ENCODE assay signal across 24 cellular contexts in genomic region chr15:99955532-99955931, GRCh38.
"Had no signal": no experiment of that assay in that cellular context is flagged by ENCODE, and none has a peak within 500 bp of the region (broad histone marks: within the 10 kb centered on the region; RNA-seq: fewer than 3 reads in every experiment).

No MANE protein-coding gene starts in this region.

- H3K9me3 Mint-ChIP-seq: activated naive CD8-positive, alpha-beta T cell treated with anti-CD3 and anti-CD28 coated beads, Interleukin-2, amount 50 U/mL, for 24 hours; activated T-helper 17 cell treated with anti-CD3 and anti-CD28 coated beads, Interleukin-2, amount 50 U/mL, for 72 hours; central memory CD8-positive, alpha-beta T cell; immature natural killer cell; stimulated activated effector memory CD8-positive, alpha-beta T cell treated with anti-CD3 and anti-CD28 coated beads, Interleukin-12 subunit alpha, Interleukin-12 subunit beta, amount 100 ng/mL, for 72 hours; T-helper 2 cell treated with Interferon-gamma antibody and Interleukin-4, amounts not matched to agents 5 μg/mL and 100 μg/mL, for 36 hours had no signal

- H3K36me3 Mint-ChIP-seq: activated naive CD4-positive, alpha-beta T cell treated with anti-CD3 and anti-CD28 coated beads, Interleukin-2, amount 10 ng/mL, durations not matched to agents 7 days and 5 days; brain; immature natural killer cell; stimulated activated effector memory CD8-positive, alpha-beta T cell treated with anti-CD3 and anti-CD28 coated beads, Interleukin-12 subunit alpha, Interleukin-12 subunit beta, amount 100 ng/mL, for 72 hours had no signal

- H3K9me3 ChIP-seq: colonic mucosa, gastroesophageal sphincter, lower lobe of right lung, testis, upper lobe of left lung had no signal

- H3K4me3 Mint-ChIP-seq: activated naive CD4-positive, alpha-beta T cell treated with anti-CD3 and anti-CD28 coated beads, Interleukin-2, amount 10 ng/mL, durations not matched to agents 7 days and 5 days; activated naive CD8-positive, alpha-beta T cell treated with anti-CD3 and anti-CD28 coated beads, Interleukin-2, amount 50 U/mL, for 24 hours; activated T-helper 17 cell treated with anti-CD3 and anti-CD28 coated beads, Interleukin-2, amount 50 U/mL, for 72 hours; brain; central memory CD8-positive, alpha-beta T cell; immature natural killer cell; mesothelial cell of epicardium; nephron progenitor cell; stimulated activated effector memory CD8-positive, alpha-beta T cell treated with anti-CD3 and anti-CD28 coated beads, Interleukin-12 subunit alpha, Interleukin-12 subunit beta, amount 100 ng/mL, for 72 hours; T-helper 2 cell treated with Interferon-gamma antibody and Interleukin-4, amounts not matched to agents 5 μg/mL and 100 μg/mL, for 36 hours had no signal

- H3K4me3 ChIP-seq: colonic mucosa, gastroesophageal sphincter, heart left ventricle, lower lobe of right lung, skin epidermis, stomach, testis, upper lobe of left lung had no signal

- H3K4me1 ChIP-seq: colonic mucosa, gastroesophageal sphincter, heart left ventricle, lower lobe of right lung, stomach, testis had no signal

- H3K27ac Mint-ChIP-seq: activated naive CD4-positive, alpha-beta T cell treated with anti-CD3 and anti-CD28 coated beads, Interleukin-2, amount 10 ng/mL, durations not matched to agents 7 days and 5 days; activated naive CD8-positive, alpha-beta T cell treated with anti-CD3 and anti-CD28 coated beads, Interleukin-2, amount 50 U/mL, for 24 hours; activated T-helper 17 cell treated with anti-CD3 and anti-CD28 coated beads, Interleukin-2, amount 50 U/mL, for 72 hours; brain; immature natural killer cell; mesothelial cell of epicardium; nephron progenitor cell; stimulated activated effector memory CD8-positive, alpha-beta T cell treated with anti-CD3 and anti-CD28 coated beads, Interleukin-12 subunit alpha, Interleukin-12 subunit beta, amount 100 ng/mL, for 72 hours; T-helper 2 cell treated with Interferon-gamma antibody and Interleukin-4, amounts not matched to agents 5 μg/mL and 100 μg/mL, for 36 hours had no signal

- ATAC-seq: activated naive CD8-positive, alpha-beta T cell treated with anti-CD3 and anti-CD28 coated beads, Interleukin-2, amount 50 U/mL, for 24 hours; activated T-helper 17 cell treated with anti-CD3 and anti-CD28 coated beads, Interleukin-2, amount 50 U/mL, for 72 hours; gastroesophageal sphincter; stimulated activated effector memory CD8-positive, alpha-beta T cell treated with anti-CD3 and anti-CD28 coated beads, Interleukin-12 subunit alpha, Interleukin-12 subunit beta, amount 100 ng/mL, for 72 hours had no signal

- H3K36me3 ChIP-seq: colonic mucosa, gastroesophageal sphincter, heart left ventricle, lower lobe of right lung, stomach, upper lobe of left lung had no signal

- H3K27ac ChIP-seq: colonic mucosa, gastroesophageal sphincter, heart left ventricle, lower lobe of right lung, skin epidermis, stomach, testis, upper lobe of left lung had no signal

- DNase-seq: activated CD4-positive, alpha-beta T cell treated with anti-CD3 and anti-CD28 coated beads, Interleukin-2, amount 50 U/mL, for 4 hours; activated naive CD4-positive, alpha-beta T cell treated with anti-CD3 and anti-CD28 coated beads, Interleukin-2, amount 10 ng/mL, durations not matched to agents 7 days and 5 days; activated naive CD8-positive, alpha-beta T cell treated with anti-CD3 and anti-CD28 coated beads, Interleukin-2, amount 50 U/mL, for 24 hours; activated T-cell treated with anti-CD3 and anti-CD28 coated beads, Interleukin-2, amount 50 U/mL, for 1 hour; anterior cingulate cortex; immature natural killer cell; lower lobe of right lung; nephron progenitor cell; nucleus accumbens; stimulated activated CD4-positive, alpha-beta T cell treated with anti-CD3 and anti-CD28 coated beads, Interleukin-15, amount 100 ng/mL, for 24 hours; stimulated activated CD4-positive, alpha-beta T cell treated with anti-CD3 and anti-CD28 coated beads, Interleukin-4, amount 100 ng/mL, for 1 hour; stomach; upper lobe of left lung had no signal

- H3K4me1 Mint-ChIP-seq: central memory CD8-positive, alpha-beta T cell; immature natural killer cell had no signal

- H3K27me3 ChIP-seq: colonic mucosa, stomach, testis, upper lobe of left lung had no signal
